23 cellular contexts compared by ENCODE assay signal in the genomic region with DNA sequence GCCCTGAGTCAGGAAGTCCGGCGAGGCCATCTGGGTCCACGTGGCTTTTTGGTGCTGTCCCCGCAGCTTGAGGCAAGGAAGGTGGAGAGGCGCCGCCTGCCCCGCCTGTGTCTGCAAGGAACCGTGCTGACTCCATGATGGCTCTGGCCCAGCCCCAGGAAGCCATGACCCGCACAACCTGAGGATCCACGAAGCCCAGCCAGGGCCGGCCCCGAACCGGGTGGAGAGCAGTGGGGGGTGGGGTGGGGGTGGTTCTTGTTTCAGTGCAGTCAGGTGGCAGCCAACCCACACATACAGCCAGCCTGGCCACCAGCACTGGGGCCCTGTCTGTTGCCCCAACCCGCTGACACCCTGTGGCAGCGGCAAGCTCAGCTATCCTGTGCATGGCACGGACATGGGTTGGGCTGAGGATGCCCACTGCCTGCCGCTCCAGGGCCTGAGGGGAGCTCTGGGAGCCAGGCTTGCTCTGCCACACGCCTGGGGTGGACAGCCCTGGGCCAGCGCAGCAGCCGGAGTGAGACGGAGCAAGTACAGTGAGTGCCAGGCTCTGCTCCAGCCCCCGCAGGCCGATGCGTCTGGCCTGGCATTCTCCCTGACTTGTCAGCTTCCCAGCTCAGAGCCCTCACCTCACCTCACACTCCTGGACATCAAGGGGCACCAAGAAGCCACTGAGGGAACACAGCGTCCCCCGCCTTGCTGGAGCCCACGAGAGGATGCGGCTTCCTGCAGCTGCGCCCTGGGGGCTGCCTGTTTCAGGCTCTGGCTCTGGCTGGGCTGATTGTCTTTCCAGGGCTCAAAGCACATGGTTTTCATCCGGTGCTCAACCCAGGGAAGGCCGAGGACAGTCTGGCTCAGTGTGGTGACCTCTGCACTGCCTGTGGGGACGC.
DNase-seq lines count a peak whose midpoint lies in the region; ATAC-seq, FAIRE-seq and TF ChIP-seq lines count a peak whose summit lies in the region.
"Had no signal": no experiment of that assay in that cellular context is flagged by ENCODE, and none has a peak within 500 bp of the region (broad histone marks: within the 10 kb centered on the region; RNA-seq: fewer than 3 reads in every experiment).

No MANE protein-coding gene starts in this region.

- H3K18ac ChIP-seq in neuronal stem cell (ENCODE audit: low read length), result peak overlapping the region; percentile 38

- no peak overlapping the region for H3K4ac ChIP-seq in neuronal stem cell (ENCODE audit: low read length)

- H3K4me1 ChIP-seq in A549 (no peaks in the 10 kb centered on the region), SK-N-SH (ENCODE audit: control insufficient read depth in 1 of 2, insufficient read depth in 2 of 2, low read depth in 1 of 2, low read length in 1 of 2) (peaks cover 0 to 15% of the 10 kb centered on the region in 2 experiments; a peak in 1 of 4 replicates), heart right ventricle (no peaks in the 10 kb centered on the region), neuronal stem cell (ENCODE audit: control insufficient read depth in 2 of 2, insufficient read depth in 1 of 2, low read depth in 1 of 2, low read length in 2 of 2) (peaks cover 0 to 4% of the 10 kb centered on the region in 2 donors)
- H3K4me1 ChIP-seq: sigmoid colon, transverse colon had no signal

- TF ChIP-seq POLR2A in A549 (IDR thresholded peaks at IDR 0.05; ENCODE audit: low read length), result no peak

- ATAC-seq in A549 (peak; percentile 25 to 52; a peak in 5 of 6 replicates), heart right ventricle (peak in 7 of 8 donors; percentile 17 to 87 (median 59)), HG02970 (IDR thresholded peaks at IDR 0.05; ENCODE audit: low FRiP score, unreplicated experiment) (no peak)
- ATAC-seq: PC-3; stimulated activated memory B cell treated with anti-CD40 and anti-IgM and Interleukin-4, amounts not matched to agents 10 μg/mL and 1 μg/mL and 100 μg/mL, for 72 hours had no signal

- H3K9me2 ChIP-seq in SK-N-SH, result no peaks in the 10 kb centered on the region

- H2BK12ac ChIP-seq in neuronal stem cell (ENCODE audit: low read length), result peak overlapping the region; percentile 90

- peak overlapping the region; percentile 63 for H2AK5ac ChIP-seq in neuronal stem cell (ENCODE audit: low read depth, low read length)

- TF ChIP-seq RAD21 in A549 (conservative IDR thresholded peaks at IDR 0.05 in 1 of 2, IDR thresholded peaks at IDR 0.05 in 1 of 2) (no peak), SK-N-SH (IDR thresholded peaks at IDR 0.05; ENCODE audit: low read length) (no peak)

- in situ Hi-C loops in ACHN (cut with HindIII; ENCODE audit: low pct_ligation_motif_present, low pct_unique_long_range_greater_than_20kb, low sequenced_read_pairs), result no loop called here

- TF ChIP-seq EP300 in A549 (IDR thresholded peaks at IDR 0.05), result no peak
- TF ChIP-seq EP300 in SK-N-SH (IDR thresholded peaks at IDR 0.05; ENCODE audit: borderline replicate concordance in 1 of 2, low read depth in 1 of 2, low read length in 1 of 2), result no peak

- TF ChIP-seq CTCF in A549 (IDR thresholded peaks at IDR 0.05) (no peak), SK-N-SH (IDR thresholded peaks at IDR 0.05) (no peak), heart right ventricle (IDR thresholded peaks at IDR 0.05) (no peak)

- H3K4me3 ChIP-seq in A549 (no peak overlapping the region), SK-N-SH (ENCODE audit: low read depth in 2 of 2, low read length in 1 of 2) (no peak overlapping the region), heart right ventricle (no peak overlapping the region), neuronal stem cell (ENCODE audit: low read length in 2 of 2) (no peak overlapping the region)
- H3K4me3 ChIP-seq: sigmoid colon, transverse colon had no signal

- WGBS in A549 (ENCODE audit: missing lambda C conversion rate), result 79% methylated on average over 17 of the region's 32 CpGs
- WGBS in SK-N-SH (ENCODE audit: low lambda C conversion rate), result 63% methylated on average over 15 of the region's 32 CpGs
- 78 to 87% methylated on average over 30 to 32 of the region's 32 CpGs for WGBS in heart right ventricle, 2 donors
- WGBS in neuronal stem cell (ENCODE audit: extremely low coverage in 2 of 2, insufficient read length in 2 of 2, insufficient replicate concordance in 1 of 2), 2 donors, result no CpG with 5 or more reads among the region's 32 CpGs

- H3K36me3 ChIP-seq in SK-N-SH (replicated peaks in 1 of 2; ENCODE audit: control insufficient read depth in 1 of 2, insufficient read depth in 2 of 2, low read length in 1 of 2) (peaks cover 0 to 3% of the 10 kb centered on the region in 2 experiments), heart right ventricle (peaks cover 0 to 12% (median 0%) of the 10 kb centered on the region in 9 donors), neuronal stem cell (replicated peaks in 1 of 2; ENCODE audit: control insufficient read depth in 2 of 2, insufficient read depth in 2 of 2, low read length in 2 of 2) (no peaks in the 10 kb centered on the region)

- H3K27ac ChIP-seq in A549 (no peak overlapping the region), SK-N-SH (ENCODE audit: low read depth in 2 of 2, low read length in 1 of 2) (0 out of 4 replicates have a peak overlapping the region, but pooled peaks of 1 of the 2 experiments have one; percentile 28), heart right ventricle (peak overlapping the region in 1 of 10 donors; percentile 55), neuronal stem cell (replicated peaks; ENCODE audit: low read length) (no peak overlapping the region)
- H3K27ac ChIP-seq: C4-2B, sigmoid colon, transverse colon had no signal

- H4K8ac ChIP-seq in neuronal stem cell (ENCODE audit: low read depth, low read length), result no peak overlapping the region

- no peak overlapping the region for H3K4me2 ChIP-seq in A549
- no peak overlapping the region for H3K4me2 ChIP-seq in SK-N-SH
- H3K4me2 ChIP-seq in neuronal stem cell (ENCODE audit: insufficient read depth, low read length, poor library complexity, severe bottlenecking), result no peak overlapping the region

- H2BK5ac ChIP-seq in neuronal stem cell (ENCODE audit: low read length), result peak overlapping the region; percentile 53

- H3K23ac ChIP-seq in neuronal stem cell (ENCODE audit: low read depth, low read length, poor library complexity), result peak overlapping the region; percentile 43

- H4K91ac ChIP-seq in neuronal stem cell (ENCODE audit: low read depth, low read length, poor library complexity), result no peak overlapping the region

- H3K79me2 ChIP-seq in SK-N-SH (ENCODE audit: insufficient read depth), result no peaks in the 10 kb centered on the region

- no peak for FAIRE-seq in A549 (lab: Jason Lieb, UNC)
- FAIRE-seq: A204.1, GM19239 had no signal

- H3K27me3 ChIP-seq in SK-N-SH (ENCODE audit: insufficient read depth) (no peaks in the 10 kb centered on the region), heart right ventricle (no peaks in the 10 kb centered on the region), neuronal stem cell (ENCODE audit: control insufficient read depth in 3 of 3, insufficient read depth in 3 of 3, low read depth in 1 of 3, low read length in 3 of 3) (no peaks in the 10 kb centered on the region)
- H3K27me3 ChIP-seq: sigmoid colon, transverse colon had no signal

- POLR2A ChIA-PET in A549 (lab: Yijun Ruan, JAX), result no interaction called here
- POLR2A ChIA-PET in SK-N-SH (lab: Yijun Ruan, JAX), result no interaction called here

- H3K9me3 ChIP-seq in A549, result 0 out of 3 replicates have a peak, but pooled peaks cover 3% of the 10 kb centered on the region
- H3K9me3 ChIP-seq in SK-N-SH, result peaks cover 4% of the 10 kb centered on the region; the same call in 1 of the 2 replicates
- H3K9me3 ChIP-seq in heart right ventricle, result peaks cover 0 to 9% (median 6%) of the 10 kb centered on the region in 11 donors
- H3K9me3 ChIP-seq in neuronal stem cell (replicated peaks in 1 of 2; ENCODE audit: control insufficient read depth in 2 of 2, insufficient read depth in 1 of 2, low read depth in 1 of 2, low read length in 2 of 2), result no peaks in the 10 kb centered on the region
- H3K9me3 ChIP-seq: sigmoid colon had no signal

- no peaks in the 10 kb centered on the region for H3K79me1 ChIP-seq in neuronal stem cell (ENCODE audit: low read depth, low read length)

- intact Hi-C loops in heart right ventricle (cut with DNase I), result no loop called here

- CTCF ChIA-PET in A549 (lab: Yijun Ruan, JAX), result no interaction called here
- CTCF ChIA-PET in SK-N-SH (lab: Yijun Ruan, JAX), result interaction anchor here (0.5 to 1.0 kb wide), 2 partner anchors 9 to 422 kb away, joined by 3 to 5 read pairs; no protein-coding TSS in a partner anchor

- no peak overlapping the region for H2AFZ ChIP-seq in SK-N-SH (ENCODE audit: low read depth)
- H2AFZ ChIP-seq in neuronal stem cell (ENCODE audit: low read length), result no peak overlapping the region

- no peaks in the 10 kb centered on the region for H3F3A ChIP-seq in SK-N-SH (replicated peaks; ENCODE audit: insufficient read depth)

- H3K14ac ChIP-seq in neuronal stem cell (ENCODE audit: low read length), result no peak overlapping the region

- H2BK15ac ChIP-seq in neuronal stem cell (ENCODE audit: low read length), result no peak overlapping the region

- H2BK120ac ChIP-seq in neuronal stem cell (ENCODE audit: low read depth, low read length), result no peak overlapping the region

- H3K9ac ChIP-seq in SK-N-SH, result no peak overlapping the region
- H3K9ac ChIP-seq in neuronal stem cell (ENCODE audit: low read depth, low read length, poor library complexity), result no peak overlapping the region

- no peaks in the 10 kb centered on the region for H4K20me1 ChIP-seq in SK-N-SH (ENCODE audit: insufficient read depth)

- no peak for DNase-seq in A549 (ENCODE audit: low read depth in 1 of 2, low spot score in 1 of 2)
- peak; percentile 80 for DNase-seq in SK-N-SH
- peak in 1 of 2 donors; percentile 34 for DNase-seq in heart right ventricle
- DNase-seq in neuronal stem cell (ENCODE audit: low spot score), result no peak
- DNase-seq in ACHN, result no peak
- no peak for DNase-seq in NCI-H2171 treated with DMSO at 0.1 percent for 48 hours (lab: John Stamatoyannopoulos, UW)
- no peak for DNase-seq in NCI-H446 treated with DMSO at 0.1 percent for 48 hours (lab: John Stamatoyannopoulos, UW)
- DNase-seq: activated CD4-positive, CD25-positive, alpha-beta regulatory T cell treated with anti-CD3 and anti-CD28 coated beads, Interleukin-2, amount 50 U/mL, for 72 hours; activated CD8-positive, alpha-beta memory T cell treated with anti-CD3 and anti-CD28 coated beads for 24 hours; activated naive CD8-positive, alpha-beta T cell treated with anti-CD3 and anti-CD28 coated beads for 36 hours; GDM1; GOT3; NCI-H1436 treated with DMSO at 0.1 percent for 48 hours; NCI-H774; PC-3; sigmoid colon; T-helper 9 cell; transverse colon had no signal

TF ChIP-seq in SK-N-SH, 30 proteins besides CTCF, POLR2A, EP300 and RAD21 (continues in another document):
- no peak for TF ChIP-seq NRF1 (IDR thresholded peaks at IDR 0.05; ENCODE audit: low read depth, low read length)
- no peak for TF ChIP-seq FOXM1 (IDR thresholded peaks at IDR 0.05; ENCODE audit: low read depth)
- no peak for TF ChIP-seq JUND (IDR thresholded peaks at IDR 0.05)
